ENCODE assay signal across 9 cellular contexts in the genomic region with DNA sequence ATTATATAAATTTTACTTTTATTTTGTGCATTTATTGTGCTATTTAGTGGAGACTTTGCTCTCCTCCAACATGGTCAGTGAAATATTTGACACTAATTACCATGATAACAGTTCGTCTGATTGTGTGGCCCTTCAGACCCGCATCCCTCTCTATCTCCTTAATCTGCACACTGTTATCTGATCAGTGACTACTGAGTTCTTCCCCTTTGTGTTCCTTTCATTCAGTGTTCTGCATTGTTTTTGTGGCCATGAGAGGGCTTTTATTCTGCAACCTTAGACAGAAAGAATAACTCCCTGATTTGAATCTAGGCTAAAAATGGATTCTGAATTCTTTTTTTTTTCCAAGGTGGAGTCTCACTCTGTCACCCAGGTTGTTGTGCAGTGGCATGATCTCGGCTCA. TPM values are rescaled to one million over a fixed set of nuclear protein-coding genes. Genes with fewer than 3 reads are reported as not detected.
"Had no signal": no experiment of that assay in that cellular context is flagged by ENCODE, and none has a peak within 500 bp of the region (broad histone marks: within the 10 kb centered on the region; RNA-seq: fewer than 3 reads in every experiment).

No MANE protein-coding gene starts in this region.

- H3K27ac ChIP-seq: GM23248, HL-60 had no signal

- FAIRE-seq: HepG2 had no signal

- DNase-seq: GM23248, GOT3, H7, HFFc6 had no signal

- H2AFZ ChIP-seq: GM23248 had no signal

- ATAC-seq: HCT116, HepG2 had no signal

- H3K9me3 ChIP-seq: HAP-1 had no signal

- H3K36me3 ChIP-seq: HAP-1 had no signal

- H3K9ac ChIP-seq: GM23248 had no signal

- H3K9me3 Mint-ChIP-seq: HFFc6, IgD-negative memory B cell had no signal

- H3K36me3 Mint-ChIP-seq: IgD-negative memory B cell had no signal

- H3K4me3 Mint-ChIP-seq: HFFc6, IgD-negative memory B cell had no signal

- H3K27ac Mint-ChIP-seq: HFFc6, IgD-negative memory B cell had no signal

- H3K4me1 ChIP-seq: HAP-1 had no signal

- H3K4me3 ChIP-seq: GM23248, HAP-1 had no signal

RNA-seq across cellular contexts. Expression of gene FMN1, which starts 11.9 kb away (rescaled TPM):
- polyA plus RNA-seq: IgD-negative memory B cell had no signal
